ENCODE assay signal across 14 cellular contexts in genomic region chr7:102429141-102429904, GRCh38. TPM values are rescaled to one million over a fixed set of nuclear protein-coding genes. Genes with fewer than 3 reads are reported as not detected.
DNase-seq lines count a peak whose midpoint lies in the region; ATAC-seq and TF ChIP-seq lines count a peak whose summit lies in the region.
"Had no signal": no experiment of that assay in that cellular context is flagged by ENCODE, and none has a peak within 500 bp of the region (broad histone marks: within the 10 kb centered on the region; RNA-seq: fewer than 3 reads in every experiment).

No MANE protein-coding gene starts in this region.

- TF ChIP-seq CTCF in CD4-positive, alpha-beta T cell (IDR thresholded peaks at IDR 0.05) = no peak
- no peak for TF ChIP-seq CTCF in H9 (conservative IDR thresholded peaks at IDR 0.05)
- TF ChIP-seq CTCF in natural killer cell (IDR thresholded peaks at IDR 0.05) = no peak

- H3K4me2 ChIP-seq in H9 (ENCODE audit: insufficient read depth, insufficient read length, low read length) = no peak overlapping the region

- H3K9me3 Mint-ChIP-seq in CD4-positive, alpha-beta T cell = no peaks in the 10 kb centered on the region
- H3K9me3 Mint-ChIP-seq in H9 (no peaks in the 10 kb centered on the region), natural killer cell (no peaks in the 10 kb centered on the region)
- no peaks in the 10 kb centered on the region for H3K9me3 Mint-ChIP-seq in activated naive CD4-positive, alpha-beta T cell treated with anti-CD3 and anti-CD28 coated beads, Interleukin-2, amount 50 U/mL, for 72 hours

- no peaks in the 10 kb centered on the region for H3K9me3 ChIP-seq in CD4-positive, alpha-beta T cell (ENCODE audit: control insufficient read depth, low read length)
- H3K9me3 ChIP-seq in H9 (ENCODE audit: control insufficient read depth, low read depth, low read length) = no peaks in the 10 kb centered on the region
- H3K9me3 ChIP-seq: breast epithelium, sigmoid colon, suprapubic skin had no signal

- peak overlapping the region; percentile 31; the same call in 1 of the 2 replicates for H3K14ac ChIP-seq in H9 (ENCODE audit: insufficient read depth, low read length)

- H3K4ac ChIP-seq in H9 (ENCODE audit: low read depth, low read length) = no peak overlapping the region

- H3K79me2 ChIP-seq in H9 (ENCODE audit: insufficient read depth, low read length) = no peaks in the 10 kb centered on the region

- peaks cover 72% of the 10 kb centered on the region for H3K4me1 Mint-ChIP-seq in CD4-positive, alpha-beta T cell (ENCODE audit: low read depth)
- H3K4me1 Mint-ChIP-seq in H9 (peaks cover 17 to 19% of the 10 kb centered on the region in 2 experiments), natural killer cell (peaks cover 51 to 69% of the 10 kb centered on the region in 2 donors)

- no peak overlapping the region for H2BK120ac ChIP-seq in H9 (ENCODE audit: low read depth, low read length, poor library complexity, severe bottlenecking)

- no peak overlapping the region for H2BK15ac ChIP-seq in H9 (ENCODE audit: low read depth, low read length)

- H2AK5ac ChIP-seq in H9 (ENCODE audit: insufficient read length, low read length) = no peak overlapping the region

- H3T11ph ChIP-seq in H9 (ENCODE audit: low read length) = no peak overlapping the region

- WGBS in H9 (ENCODE audit: extremely low coverage, insufficient read length, low lambda C conversion rate) = no CpG with 5 or more reads among the region's 10 CpGs

- no peaks in the 10 kb centered on the region for H3K79me1 ChIP-seq in H9 (ENCODE audit: insufficient read depth, low read depth, low read length, poor library complexity, severe bottlenecking)

- no peaks in the 10 kb centered on the region for H3K27me3 ChIP-seq in CD4-positive, alpha-beta T cell (ENCODE audit: control insufficient read depth, insufficient read depth, low read length)
- no peaks in the 10 kb centered on the region for H3K27me3 ChIP-seq in H9 (ENCODE audit: insufficient read depth, low read length)
- H3K27me3 ChIP-seq: breast epithelium, sigmoid colon, suprapubic skin had no signal

- no peak overlapping the region for H3K9ac ChIP-seq in H9 (ENCODE audit: extremely low read depth, insufficient read length, low read length)

- H3K4me3 Mint-ChIP-seq in CD4-positive, alpha-beta T cell = peak overlapping the region; percentile 51
- H3K4me3 Mint-ChIP-seq in H9 (peak overlapping the region in 1 of 2 experiments; percentile 12; a peak in 1 of 5 replicates), natural killer cell (no peak overlapping the region)

- H3K27me3 Mint-ChIP-seq in CD4-positive, alpha-beta T cell = no peaks in the 10 kb centered on the region
- peaks cover 4% of the 10 kb centered on the region for H3K27me3 Mint-ChIP-seq in H9 (ENCODE audit: low read depth)
- no peaks in the 10 kb centered on the region for H3K27me3 Mint-ChIP-seq in natural killer cell (ENCODE audit: low read depth in 2 of 2)

- DNase-seq in CD4-positive, alpha-beta T cell = no peak
- DNase-seq in H9 = no peak
- no peak for DNase-seq in activated naive CD4-positive, alpha-beta T cell treated with anti-CD3 and anti-CD28 coated beads, Interleukin-2, amount 50 U/mL, for 72 hours (ENCODE audit: low spot score in 2 of 2)
- DNase-seq in natural killer cell = no peak
- no peak for DNase-seq in NCI-H1417 (lab: John Stamatoyannopoulos, UW)
- no peak for DNase-seq in NCI-H774 (lab: John Stamatoyannopoulos, UW)
- no peak for DNase-seq in dedifferentiated amniotic fluid mesenchymal stem cell (ENCODE audit: extremely low spot score)
- DNase-seq: head of caudate nucleus, NCI-H1417 treated with DMSO at 0.1 percent for 48 hours, NCI-H524 treated with DMSO at 0.1 percent for 48 hours, sigmoid colon had no signal

- no peak overlapping the region for H2BK5ac ChIP-seq in H9 (ENCODE audit: insufficient read length, low read length)

- no peak overlapping the region for H2BK12ac ChIP-seq in H9 (ENCODE audit: insufficient read length, low read depth, low read length)

- POLR2A ChIA-PET in CD4-positive, alpha-beta T cell (lab: Charles Lee) = interaction anchor here (1.2 to 6.6 kb wide), 2 partner anchors 14 to 17 kb away, joined by 4 to 61 read pairs; no protein-coding TSS in a partner anchor

- no peak overlapping the region for H3K56ac ChIP-seq in H9 (ENCODE audit: insufficient read length, low read depth, low read length)

- no peak overlapping the region for H2BK20ac ChIP-seq in H9 (ENCODE audit: low read depth, low read length, poor library complexity, severe bottlenecking)

- H2AFZ ChIP-seq in H9 (ENCODE audit: low read length) = no peak overlapping the region

- no peak overlapping the region for H4K8ac ChIP-seq in H9 (replicated peaks; ENCODE audit: insufficient read length, low read depth, low read length)

- no peak overlapping the region for H3K23ac ChIP-seq in H9 (ENCODE audit: insufficient read length, low read depth, low read length)

- H4K20me1 ChIP-seq in H9 (ENCODE audit: control insufficient read depth, insufficient read depth, insufficient read length) = no peaks in the 10 kb centered on the region

- H3K36me3 Mint-ChIP-seq in CD4-positive, alpha-beta T cell (ENCODE audit: low read depth) = peaks cover 34% of the 10 kb centered on the region
- H3K36me3 Mint-ChIP-seq in H9 (ENCODE audit: insufficient read depth in 1 of 3, low read depth in 3 of 3) (peaks cover 15 to 39% (median 29%) of the 10 kb centered on the region in 3 experiments), natural killer cell (no peaks in the 10 kb centered on the region)
- peaks cover 15 to 26% of the 10 kb centered on the region in 2 donors for H3K36me3 Mint-ChIP-seq in activated naive CD4-positive, alpha-beta T cell treated with anti-CD3 and anti-CD28 coated beads, Interleukin-2, amount 50 U/mL, for 72 hours

- H3K18ac ChIP-seq in H9 (ENCODE audit: insufficient read length, low read depth, low read length) = no peak overlapping the region

- peaks cover 9% of the 10 kb centered on the region for H3K23me2 ChIP-seq in H9 (ENCODE audit: insufficient read length, low read depth, low read length, poor library complexity, severe bottlenecking)

- intact Hi-C loops in CD4-positive, alpha-beta T cell (cut with DNase I, micrococcal nuclease) = no loop called here
- intact Hi-C loops in natural killer cell (cut with micrococcal nuclease) = no loop called here

- H3K27ac ChIP-seq in CD4-positive, alpha-beta T cell (ENCODE audit: low read depth, low read length) = peak overlapping the region; percentile 92
- no peak overlapping the region for H3K27ac ChIP-seq in H9 (ENCODE audit: insufficient read length, low read depth, low read length)
- H3K27ac ChIP-seq: breast epithelium, sigmoid colon, suprapubic skin had no signal

- no peak for ATAC-seq in CD4-positive, alpha-beta T cell (ENCODE audit: poor library complexity)
- ATAC-seq in activated naive CD4-positive, alpha-beta T cell treated with anti-CD3 and anti-CD28 coated beads, Interleukin-2, amount 50 U/mL, for 72 hours = no peak
- ATAC-seq in natural killer cell (no peak), esophagus mucosa (no peak)

- H4K5ac ChIP-seq in H9 (ENCODE audit: insufficient read length, low read depth, low read length) = no peak overlapping the region

- no peaks in the 10 kb centered on the region; the same call in 1 of the 2 replicates for H3K4me1 ChIP-seq in H9 (ENCODE audit: insufficient read depth, low read length)
- H3K4me1 ChIP-seq: breast epithelium had no signal

- H4K91ac ChIP-seq in H9 (ENCODE audit: insufficient read length, low read depth, low read length) = no peak overlapping the region

- peak overlapping the region; percentile 100 for H3K27ac Mint-ChIP-seq in CD4-positive, alpha-beta T cell
- H3K27ac Mint-ChIP-seq in H9 (peak overlapping the region; percentile 11 to 86 (median 55); a peak in 5 of 7 replicates), natural killer cell (peak overlapping the region; percentile 84 to 100)
- peak overlapping the region; percentile 77 to 85 for H3K27ac Mint-ChIP-seq in activated naive CD4-positive, alpha-beta T cell treated with anti-CD3 and anti-CD28 coated beads, Interleukin-2, amount 50 U/mL, for 72 hours

- CTCF ChIA-PET in CD4-positive, alpha-beta T cell (lab: Charles Lee) = no interaction called here

RNA-seq across cellular contexts. Expression of gene ORAI2, which starts 4.1 kb away (rescaled TPM):
- total RNA-seq in CD4-positive, alpha-beta T cell = 10 to 100 TPM; 12.3 to 16.5 TPM
- 26.6 and 26.7 TPM in 2 replicates for total RNA-seq in H9 (2021)
- total RNA-seq in activated naive CD4-positive, alpha-beta T cell treated with anti-CD3 and anti-CD28 coated beads, Interleukin-2, amount 50 U/mL, for 72 hours = 10 to 100 TPM; 25.8 to 26.7 TPM
- 10 to 100 TPM; 39.1 to 55.0 (median 41.3) TPM for total RNA-seq in natural killer cell
- total RNA-seq in esophagus mucosa = 3.1 TPM

RNA-seq across cellular contexts. Expression of gene PRKRIP1, which starts 33.2 kb away (rescaled TPM):
- total RNA-seq in CD4-positive, alpha-beta T cell = 10 to 100 TPM; 47.4 to 48.0 TPM
- total RNA-seq in H9 (2021) (36.0 and 38.8 TPM in 2 replicates), natural killer cell (10 to 100 TPM; 38.2 to 44.2 (median 39.5) TPM), esophagus mucosa (9.6 TPM)
- total RNA-seq in activated naive CD4-positive, alpha-beta T cell treated with anti-CD3 and anti-CD28 coated beads, Interleukin-2, amount 50 U/mL, for 72 hours = 10 to 100 TPM; 22.9 to 42.3 TPM

RNA-seq across cellular contexts. Expression of gene ALKBH4, which starts 35.3 kb away (rescaled TPM):
- total RNA-seq in CD4-positive, alpha-beta T cell = 1 to 10 TPM; 2.9 to 3.5 TPM
- total RNA-seq in H9 (2021) = 23.9 and 24.2 TPM in 2 replicates
- 1 to 10 TPM; 8.2 to 9.3 TPM for total RNA-seq in activated naive CD4-positive, alpha-beta T cell treated with anti-CD3 and anti-CD28 coated beads, Interleukin-2, amount 50 U/mL, for 72 hours
- 1 to 10 TPM; 4.1 to 9.2 (median 9.1) TPM for total RNA-seq in natural killer cell
- total RNA-seq in esophagus mucosa = 5.7 TPM

RNA-seq across cellular contexts. Expression of gene LRWD1, which starts 35.5 kb away (rescaled TPM):
- total RNA-seq in CD4-positive, alpha-beta T cell = 10 to 100 TPM; 12.9 to 13.9 TPM
- 33.1 and 35.1 TPM in 2 replicates for total RNA-seq in H9 (2021)
- 10 to 100 TPM; 11.6 to 12.5 TPM for total RNA-seq in activated naive CD4-positive, alpha-beta T cell treated with anti-CD3 and anti-CD28 coated beads, Interleukin-2, amount 50 U/mL, for 72 hours
- total RNA-seq in natural killer cell = 10 to 100 TPM; 20.0 to 24.1 (median 20.4) TPM
- 8.7 TPM for total RNA-seq in esophagus mucosa

RNA-seq across cellular contexts. Expression of gene POLR2J, which starts 49.4 kb away (rescaled TPM):
- 10 to 100 TPM; 35.8 to 39.7 TPM for total RNA-seq in CD4-positive, alpha-beta T cell
- 52.2 and 58.5 TPM in 2 replicates for total RNA-seq in H9 (2021)
- 10 to 100 TPM; 56.9 to 79.6 TPM for total RNA-seq in activated naive CD4-positive, alpha-beta T cell treated with anti-CD3 and anti-CD28 coated beads, Interleukin-2, amount 50 U/mL, for 72 hours
- 10 to 100 TPM; 35.3 to 44.5 (median 44.5) TPM for total RNA-seq in natural killer cell
- total RNA-seq in esophagus mucosa = 38.5 TPM
